Comparison of ENCODE assay signal across 25 cellular contexts in genomic region chr17:64728041-64728695, GRCh38.
DNase-seq lines count a peak whose midpoint lies in the region; ATAC-seq and TF ChIP-seq lines count a peak whose summit lies in the region.
"Had no signal": no experiment of that assay in that cellular context is flagged by ENCODE, and none has a peak within 500 bp of the region (broad histone marks: within the 10 kb centered on the region; RNA-seq: fewer than 3 reads in every experiment).

No MANE protein-coding gene starts in this region.

- H3K4me3 ChIP-seq in right cardiac atrium (ENCODE audit: low read length) (no peak overlapping the region), brain microvascular endothelial cell (ENCODE audit: low read depth, low read length) (no peak overlapping the region), right lobe of liver (no peak overlapping the region), testis (no peak overlapping the region)
- H3K4me3 ChIP-seq: GM12878, HAP-1, hepatocyte, tibial artery had no signal

- H3K4me1 ChIP-seq in right cardiac atrium (ENCODE audit: control insufficient read depth, insufficient read depth, low read length) (peaks cover 5% of the 10 kb centered on the region), right lobe of liver (peaks cover 0 to 7% (median 0%) of the 10 kb centered on the region in 4 donors), testis (peaks cover 16% of the 10 kb centered on the region)
- H3K4me1 ChIP-seq: HAP-1 had no signal

- H3K36me3 ChIP-seq in brain microvascular endothelial cell (replicated peaks) (no peaks in the 10 kb centered on the region), right lobe of liver (no peaks in the 10 kb centered on the region), testis (ENCODE audit: low read depth, missing control alignments) (no peaks in the 10 kb centered on the region)
- H3K36me3 ChIP-seq: HAP-1, tibial artery had no signal

- TF ChIP-seq CTCF in brain microvascular endothelial cell (IDR thresholded peaks at IDR 0.05; ENCODE audit: low read depth, low read length, missing control alignments) (no peak), right lobe of liver (IDR thresholded peaks at IDR 0.05) (no peak), testis (IDR thresholded peaks at IDR 0.05) (no peak)

- WGBS in right cardiac atrium = 67% methylated on average over 8 of the region's 8 CpGs
- 21% methylated on average over 5 of the region's 8 CpGs for WGBS in right lobe of liver (ENCODE audit: insufficient coverage, low coverage, low lambda C conversion rate, missing lambda C conversion rate)
- WGBS in testis, 2 donors = 53 to 66% methylated on average over 8 of the region's 8 CpGs

- intact Hi-C loops in right cardiac atrium (cut with DNase I) = no loop called here
- intact Hi-C loops in cardiac septum (cut with DNase I) = no loop called here
- intact Hi-C loops in right lobe of liver (cut with DNase I) = no loop called here
- intact Hi-C loops in testis (cut with DNase I; ENCODE audit: low total_unique reads) = no loop called here

- in situ Hi-C loops in brain microvascular endothelial cell (cut with HindIII; ENCODE audit: low pct_ligation_motif_present, low sequenced_read_pairs) = no loop called here

- DNase-seq in right cardiac atrium (peak in 2 of 3 donors; percentile 35 to 76), cardiac septum (ENCODE audit: low spot score) (no peak), brain microvascular endothelial cell (no peak), right lobe of liver (peak in 1 of 3 donors; percentile 39), testis (peak; percentile 66), KG1 (lab: John Stamatoyannopoulos, UW) (no peak), OCI-M2 (lab: John Stamatoyannopoulos, UW; ENCODE audit: unreplicated experiment) (no peak)
- DNase-seq: activated B cell treated with CpG ODN at 0.5 μM for 24 hours; activated naive CD8-positive, alpha-beta T cell treated with anti-CD3 and anti-CD28 coated beads, Interleukin-2, amount 50 U/mL, for 24 hours; activated T-cell treated with anti-CD3 and anti-CD28 coated beads, Interleukin-2, amount 50 U/mL, for 72 hours; CD8-positive, alpha-beta T cell; dermis blood vessel endothelial cell; endodermal cell; NCI-H146; NCI-H345; SIG-M5; stimulated activated CD4-positive, alpha-beta T cell treated with anti-CD3 and anti-CD28 coated beads, Interleukin-12 subunit alpha, Interleukin-12 subunit beta, amount 100 ng/mL, for 4 hours; stimulated activated CD4-positive, alpha-beta T cell treated with anti-CD3 and anti-CD28 coated beads, Interleukin-2, amount 100 ng/mL, for 48 hours; T1000 had no signal

- ATAC-seq in right cardiac atrium = peak in 1 of 2 donors; percentile 22
- peak; percentile 33 to 67 (median 46) for ATAC-seq in right lobe of liver
- no peak for ATAC-seq in GM21825 (IDR thresholded peaks at IDR 0.05; ENCODE audit: unreplicated experiment)
- ATAC-seq: activated naive CD8-positive, alpha-beta T cell treated with anti-CD3 and anti-CD28 coated beads, Interleukin-2, amount 50 U/mL, for 24 hours; activated T-cell treated with anti-CD3 and anti-CD28 coated beads, Interleukin-2, amount 50 U/mL, for 72 hours; CD8-positive, alpha-beta T cell; esophagus mucosa; GM12878 had no signal

- no peaks in the 10 kb centered on the region for H3K27me3 ChIP-seq in right cardiac atrium (ENCODE audit: control insufficient read depth, insufficient read depth)
- H3K27me3 ChIP-seq in brain microvascular endothelial cell (replicated peaks) = no peaks in the 10 kb centered on the region
- no peaks in the 10 kb centered on the region for H3K27me3 ChIP-seq in right lobe of liver
- no peaks in the 10 kb centered on the region for H3K27me3 ChIP-seq in testis
- H3K27me3 ChIP-seq: hepatocyte, tibial artery had no signal

- no peak for TF ChIP-seq POLR2A in right lobe of liver (IDR thresholded peaks at IDR 0.05)
- TF ChIP-seq POLR2A in testis (IDR thresholded peaks at IDR 0.05) = no peak

- peak overlapping the region; percentile 36 for H3K27ac ChIP-seq in right cardiac atrium (ENCODE audit: low read length)
- H3K27ac ChIP-seq in brain microvascular endothelial cell = peak overlapping the region; percentile 54
- H3K27ac ChIP-seq in right lobe of liver = no peak overlapping the region
- H3K27ac ChIP-seq in testis = peak overlapping the region; percentile 3 to 27
- H3K27ac ChIP-seq: hepatocyte, tibial artery had no signal

- H3K9me3 ChIP-seq in right cardiac atrium (ENCODE audit: control insufficient read depth, low read length) = no peaks in the 10 kb centered on the region
- H3K9me3 ChIP-seq in right lobe of liver = no peaks in the 10 kb centered on the region
- H3K9me3 ChIP-seq in testis = no peaks in the 10 kb centered on the region
- H3K9me3 ChIP-seq: HAP-1, tibial artery had no signal

Comparison
In these comparisons a context has a peak if more than half of its experiments do, and no peak if none do; other contexts are left out.
1. DNase-seq: peak in right cardiac atrium (2 of 3) and testis (single experiment); none in cardiac septum (single experiment), brain microvascular endothelial cell (single experiment), KG1 (single experiment) and OCI-M2 (single experiment).
2. H3K27ac ChIP-seq: peak in right cardiac atrium (single experiment), brain microvascular endothelial cell (single experiment) and testis (2 of 2); none in right lobe of liver (0 of 3).